ENCODE assay signal across 8 cellular contexts in the genomic region with DNA sequence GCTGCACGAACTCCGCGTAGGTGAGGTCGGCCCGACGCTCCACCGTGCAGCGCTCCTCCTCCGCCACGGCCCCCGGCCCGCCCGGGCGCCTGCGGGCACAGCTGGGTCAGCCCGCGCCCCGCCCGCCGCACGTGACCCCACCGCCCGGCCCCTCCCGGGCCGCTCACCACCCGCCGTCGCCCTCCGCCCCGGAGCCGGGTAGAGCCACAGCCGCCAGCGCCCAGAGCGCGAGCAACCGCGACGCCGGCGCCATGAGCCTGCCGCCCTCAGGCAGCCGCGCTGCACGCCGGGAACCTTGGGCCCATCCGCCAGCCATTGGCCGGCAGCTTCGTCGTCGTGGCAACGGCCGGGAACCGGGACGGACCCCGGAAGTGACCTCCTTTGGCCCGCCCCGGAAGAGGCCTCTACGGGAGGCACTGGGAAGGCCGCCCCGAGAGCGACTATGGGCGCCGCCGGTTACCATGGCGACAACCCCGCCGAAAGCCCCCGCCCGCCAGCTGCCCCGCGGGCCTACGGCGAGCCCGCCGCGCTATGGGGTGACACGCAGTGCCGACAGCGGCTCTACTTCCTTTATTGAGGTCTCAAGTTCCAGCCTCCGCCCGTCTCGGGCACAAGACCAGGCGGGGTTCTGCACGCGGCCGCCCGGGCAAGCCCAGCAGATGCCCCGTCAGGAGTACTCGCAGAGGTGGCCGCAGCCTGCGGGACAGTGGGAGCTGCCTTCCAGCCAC. TPM values are rescaled to one million over a fixed set of nuclear protein-coding genes. Genes with fewer than 3 reads are reported as not detected.
DNase-seq lines count a peak whose midpoint lies in the region; ATAC-seq, FAIRE-seq and TF ChIP-seq lines count a peak whose summit lies in the region.

TSS of gene JMJD8 (minus strand) at position 268 of the 728 bp plus-strand sequence. CDS start at position 253, 15 bp downstream.

- no peak within 1 kb of the TSS for H2BK20ac ChIP-seq in IMR-90 (ENCODE audit: low read depth, low read length)

- ATAC-seq in GM21526 (IDR thresholded peaks at IDR 0.05; ENCODE audit: low FRiP score, unreplicated experiment), result peak; percentile 49
- ATAC-seq in IMR-90 (ENCODE audit: low read depth), result peak; percentile 42
- peak; percentile 74 for ATAC-seq in mucosa of descending colon

- peaks cover 34% of the 10 kb centered on the region for H4K20me1 ChIP-seq in IMR-90 (ENCODE audit: insufficient read depth, low read length)

- H4K91ac ChIP-seq in IMR-90 (ENCODE audit: insufficient read depth, low read depth, low read length), result peak within 1 kb of the TSS; percentile 62; the same call in 1 of the 2 replicates

- H2BK120ac ChIP-seq in IMR-90 (ENCODE audit: low read depth, low read length), result no peak within 1 kb of the TSS

- peaks cover 12% of the 10 kb centered on the region for H3K9me1 ChIP-seq in IMR-90 (ENCODE audit: insufficient read depth, low read length)

- dilution Hi-C loops in IMR-90 (cut with HindIII; ENCODE audit: low sequenced_read_pairs, unreplicated experiment), result no loop called here

- H2BK5ac ChIP-seq in IMR-90 (ENCODE audit: low read depth, low read length, poor library complexity, severe bottlenecking), result peak within 1 kb of the TSS; percentile 29

- H3K79me1 ChIP-seq in IMR-90 (ENCODE audit: low read depth in 1 of 2, low read length in 2 of 2), result peaks cover 13 to 56% of the 10 kb centered on the region in 2 experiments

- H3K27ac ChIP-seq in IMR-90 (ENCODE audit: insufficient read depth, low read length), result peak within 1 kb of the TSS; percentile 54

- H3K36me3 ChIP-seq in IMR-90 (ENCODE audit: control insufficient read depth, insufficient read depth, low read length), result peaks cover 41% of the 10 kb centered on the region
- H3K36me3 ChIP-seq in mucosa of descending colon (ENCODE audit: low read depth), result peaks cover 5% of the 10 kb centered on the region

- no peaks in the 10 kb centered on the region for H3K9me3 ChIP-seq in IMR-90 (ENCODE audit: control insufficient read depth, insufficient read depth, low read length)
- H3K9me3 ChIP-seq in mucosa of descending colon, result no peaks in the 10 kb centered on the region

- H3K56ac ChIP-seq in IMR-90 (ENCODE audit: extremely low read depth, insufficient read depth, low read length), result no peak within 1 kb of the TSS

- in situ Hi-C loops in IMR-90 (cut with MboI; ENCODE audit: low sequenced_read_pairs), result no loop called here

- H4K8ac ChIP-seq in IMR-90 (ENCODE audit: low read depth in 2 of 2, low read length in 2 of 2), result peak within 1 kb of the TSS; percentile 80 to 94

- H2AFZ ChIP-seq in IMR-90 (replicated peaks; ENCODE audit: low read length, poor library complexity), result peak within 1 kb of the TSS; percentile 87

- DNase-seq in D721Med (ENCODE audit: insufficient read length, low spot score) (peak; percentile 99), IMR-90 (peak; percentile 92), OCI-M1 (lab: John Stamatoyannopoulos, UW) (peak; percentile 98), activated T-cell treated with anti-CD3 and anti-CD28 coated beads for 4 hours (peak; percentile 94), epithelial cell of esophagus (ENCODE audit: low read depth) (peak; percentile 98), mucosa of descending colon (peak; percentile 98 to 99 (median 99))
- peak; percentile 94 to 97 for DNase-seq in stimulated activated CD8-positive, alpha-beta memory T cell treated with anti-CD3 and anti-CD28 coated beads, Interleukin-2, amount 100 ng/mL, for 48 hours (ENCODE audit: low read depth in 2 of 2)

- no peak for FAIRE-seq in D721Med (lab: Jason Lieb, UNC)

- CTCF ChIA-PET in IMR-90 (lab: Yijun Ruan, JAX), result no interaction called here

- no peaks in the 10 kb centered on the region for H3K27me3 ChIP-seq in IMR-90 (ENCODE audit: control insufficient read depth, insufficient read depth, low read length)

- no peak within 1 kb of the TSS for H3K23ac ChIP-seq in IMR-90 (ENCODE audit: low read depth, low read length)

- no peak for TF ChIP-seq POLR2A in IMR-90 (IDR thresholded peaks at IDR 0.05; ENCODE audit: low read depth, low read length)

- H3K9ac ChIP-seq in IMR-90 (ENCODE audit: low read depth, low read length), result peak within 1 kb of the TSS; percentile 72

- H3K14ac ChIP-seq in IMR-90 (replicated peaks; ENCODE audit: low read depth, low read length), result no peak within 1 kb of the TSS

- H4K5ac ChIP-seq in IMR-90 (ENCODE audit: low read depth, low read length), result peak within 1 kb of the TSS; percentile 32

- WGBS in IMR-90 (ENCODE audit: extremely low coverage in 2 of 2, insufficient read length in 1 of 2), 2 experiments, result 6% methylated on average over 89 of the region's 91 CpGs; no CpG with 5 or more reads in 1 of the 2 experiments

- intact Hi-C loops in IMR-90 (cut with micrococcal nuclease), result no loop called here
- intact Hi-C loops in mucosa of descending colon (cut with DNase I, micrococcal nuclease), result no loop called here

- TF ChIP-seq CTCF in D721Med (IDR thresholded peaks at IDR 0.05; ENCODE audit: insufficient read depth, missing control alignments) (no peak), IMR-90 (conservative IDR thresholded peaks at IDR 0.05; ENCODE audit: low read depth, low read length) (no peak), epithelial cell of esophagus (IDR thresholded peaks at IDR 0.05; ENCODE audit: insufficient read depth, low read depth, low read length, missing control alignments) (no peak), mucosa of descending colon (IDR thresholded peaks at IDR 0.05) (no peak)

- H3K4me2 ChIP-seq in IMR-90 (ENCODE audit: low read depth, low read length), result peak within 1 kb of the TSS; percentile 85

- no peak within 1 kb of the TSS for H2BK15ac ChIP-seq in IMR-90 (ENCODE audit: low read depth, low read length)

- peak within 1 kb of the TSS; percentile 63 for H3K4ac ChIP-seq in IMR-90 (ENCODE audit: low read depth, low read length)

- no peak within 1 kb of the TSS for H3K18ac ChIP-seq in IMR-90 (ENCODE audit: low read depth, low read length)

- H3K4me1 ChIP-seq in IMR-90 (ENCODE audit: control insufficient read depth, insufficient read depth, low read length), result peaks cover 24% of the 10 kb centered on the region
- peaks cover 50% of the 10 kb centered on the region for H3K4me1 ChIP-seq in mucosa of descending colon (ENCODE audit: low read depth)

- peak within 1 kb of the TSS; percentile 87 for H2AK5ac ChIP-seq in IMR-90 (ENCODE audit: low read depth, low read length)

- TF ChIP-seq RAD21 in IMR-90 (IDR thresholded peaks at IDR 0.05; ENCODE audit: low read length), result no peak

- BruUV-seq in IMR-90 (replicated peaks; lab: Mats Ljungman, UMichigan), result no TSS peak

- H2AK9ac ChIP-seq in IMR-90 (replicated peaks; ENCODE audit: low read depth, low read length, poor library complexity), result peak within 1 kb of the TSS; percentile 93

- H3K4me3 ChIP-seq in IMR-90 (ENCODE audit: insufficient read depth, low read depth, low read length) (peak within 1 kb of the TSS; percentile 81), epithelial cell of esophagus (ENCODE audit: low read length) (peak within 1 kb of the TSS; percentile 57), mucosa of descending colon (peak within 1 kb of the TSS; percentile 48)

- POLR2A ChIA-PET in IMR-90 (lab: Charles Lee; ENCODE audit: unreplicated experiment), result no interaction called here

TF ChIP-seq in IMR-90, 13 proteins besides CTCF, POLR2A, EP300 and RAD21:
- peak; percentile 14; the same call in 1 of the 2 replicates for TF ChIP-seq MAZ (IDR thresholded peaks at IDR 0.05; ENCODE audit: borderline replicate concordance, low read depth, low read length)
- TF ChIP-seq NFE2L2 (IDR thresholded peaks at IDR 0.05; ENCODE audit: low read depth, low read length), result no peak
- peak; percentile 88; the same call in 1 of the 2 replicates for TF ChIP-seq MXI1 (IDR thresholded peaks at IDR 0.05; ENCODE audit: borderline replicate concordance, low read depth, low read length)
- no peak for TF ChIP-seq CHD1 (IDR thresholded peaks at IDR 0.05; ENCODE audit: low read depth, low read length)
- TF ChIP-seq, protein P1, sequence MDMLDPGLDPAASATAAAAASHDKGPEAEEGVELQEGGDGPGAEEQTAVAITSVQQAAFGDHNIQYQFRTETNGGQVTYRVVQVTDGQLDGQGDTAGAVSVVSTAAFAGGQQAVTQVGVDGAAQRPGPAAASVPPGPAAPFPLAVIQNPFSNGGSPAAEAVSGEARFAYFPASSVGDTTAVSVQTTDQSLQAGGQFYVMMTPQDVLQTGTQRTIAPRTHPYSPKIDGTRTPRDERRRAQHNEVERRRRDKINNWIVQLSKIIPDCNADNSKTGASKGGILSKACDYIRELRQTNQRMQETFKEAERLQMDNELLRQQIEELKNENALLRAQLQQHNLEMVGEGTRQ (IDR thresholded peaks at IDR 0.05; ENCODE audit: low read depth, low read length), result peak; percentile 61
- TF ChIP-seq SMC3 (IDR thresholded peaks at IDR 0.05; ENCODE audit: low read depth, low read length), result no peak
- peak; percentile 42; the same call in 1 of the 2 replicates for TF ChIP-seq BHLHE40 (IDR thresholded peaks at IDR 0.05; ENCODE audit: low read depth, low read length)

RNA-seq across cellular contexts. Expression of gene JMJD8, which starts in this region (rescaled TPM):
- total RNA-seq in IMR-90 (2012; rRNA removed), result 17.2 and 17.7 TPM in 2 replicates
- polyA plus RNA-seq in IMR-90 (2012; rRNA removed), result 62.5 and 72.2 TPM in 2 replicates
- 54.7 and 85.9 TPM in 2 replicates for polyA plus RNA-seq in IMR-90 (2012; cell fraction: cytosol; rRNA removed)
- 54.8 and 132 TPM in 2 replicates for polyA plus RNA-seq in IMR-90 (2012; cell fraction: nucleus; rRNA removed; ENCODE audit: low replicate concordance)
- 10 to 100 TPM; 39.5 to 60.5 (median 46.9) TPM for total RNA-seq in mucosa of descending colon

Comparison
In these comparisons a context has a peak if more than half of its experiments do, and no peak if none do; other contexts are left out.
1. Peak in every context shown above with its lines: DNase-seq, ATAC-seq, H3K4me3 ChIP-seq and H3K27ac ChIP-seq.